In the genomic region with DNA sequence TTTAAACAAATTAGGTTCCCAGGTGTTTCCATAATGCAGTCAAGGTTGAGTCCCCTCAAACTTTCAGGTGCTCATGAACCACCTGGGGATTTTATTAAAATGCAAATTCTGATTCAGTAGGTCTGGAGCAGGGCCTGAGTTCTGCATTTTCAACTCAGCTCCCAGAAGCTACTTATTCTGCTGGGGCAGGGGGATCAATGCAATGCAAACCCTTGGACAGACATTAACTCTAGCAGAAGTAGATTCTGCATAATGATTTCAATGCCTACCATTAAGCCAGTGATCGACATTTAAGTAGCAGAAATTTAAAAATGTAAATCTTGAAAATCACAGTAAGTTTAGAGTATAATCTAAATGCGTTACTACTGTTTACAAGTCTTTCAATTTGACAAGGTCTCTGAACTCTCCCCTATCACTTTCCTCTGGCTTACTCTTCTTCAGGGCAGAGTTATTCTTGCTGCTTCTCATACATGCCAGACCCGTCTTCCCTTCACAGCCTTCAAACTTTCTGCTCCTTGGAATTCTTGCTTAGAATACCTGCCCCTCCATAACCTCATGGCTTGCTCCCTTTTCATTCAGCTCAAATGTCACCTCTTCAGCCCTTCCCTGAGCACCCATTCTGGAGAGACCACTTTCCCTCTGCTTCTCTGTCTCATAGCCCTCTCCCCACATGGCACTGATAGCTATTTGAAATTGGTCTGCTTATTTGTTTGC, we compare ENCODE assay signal across 20 cellular contexts. TPM values are rescaled to one million over a fixed set of nuclear protein-coding genes. Genes with fewer than 3 reads are reported as not detected.
DNase-seq lines count a peak whose midpoint lies in the region; ATAC-seq and TF ChIP-seq lines count a peak whose summit lies in the region.
"Had no signal": no experiment of that assay in that cellular context is flagged by ENCODE, and none has a peak within 500 bp of the region (broad histone marks: within the 10 kb centered on the region; RNA-seq: fewer than 3 reads in every experiment).

No MANE protein-coding gene starts in this region.

- peak overlapping the region; percentile 47 for H3K4me3 ChIP-seq in iPS-20b (ENCODE audit: low read length)
- peak overlapping the region; percentile 41 for H3K4me3 ChIP-seq in neural progenitor cell
- H3K4me3 ChIP-seq: PC-9 had no signal

- H4K5ac ChIP-seq in H9 (ENCODE audit: insufficient read length, low read depth, low read length) = no peak overlapping the region

- peaks cover 47 to 54% of the 10 kb centered on the region in 2 experiments for H3K4me1 Mint-ChIP-seq in H9
- H3K4me1 Mint-ChIP-seq in WTC11 = peaks cover 66% of the 10 kb centered on the region
- peaks cover 38% of the 10 kb centered on the region for H3K4me1 Mint-ChIP-seq in neural progenitor cell
- H3K4me1 Mint-ChIP-seq: CD4-positive, CD25-positive, alpha-beta regulatory T cell had no signal

- H3K9me3 Mint-ChIP-seq in H9 (no peaks in the 10 kb centered on the region), WTC11 (no peaks in the 10 kb centered on the region), neural progenitor cell (no peaks in the 10 kb centered on the region)

- no peak overlapping the region for H2BK12ac ChIP-seq in H9 (ENCODE audit: insufficient read length, low read depth, low read length)

- ATAC-seq in WTC11 = peak; percentile 49
- no peak for ATAC-seq in GM21423 (IDR thresholded peaks at IDR 0.05; ENCODE audit: unreplicated experiment)
- ATAC-seq: Right ventricle myocardium inferior had no signal

- H3K36me3 ChIP-seq in iPS-20b (ENCODE audit: insufficient read depth, low read depth, low read length) = peaks cover 17% of the 10 kb centered on the region
- H3K36me3 ChIP-seq in neural progenitor cell = no peaks in the 10 kb centered on the region

- H3K79me2 ChIP-seq in H9 (ENCODE audit: insufficient read depth, low read length) (peaks cover 3% of the 10 kb centered on the region; the same call in 1 of the 2 replicates), neural progenitor cell (ENCODE audit: low read depth) (no peaks in the 10 kb centered on the region)

- H3K27ac ChIP-seq in H9 (ENCODE audit: insufficient read length, low read depth, low read length) = peak overlapping the region; percentile 96
- peak overlapping the region; percentile 62 for H3K27ac ChIP-seq in iPS-20b (ENCODE audit: low read length)
- peak overlapping the region; percentile 98 for H3K27ac ChIP-seq in neural progenitor cell
- H3K27ac ChIP-seq: PC-9 had no signal

- H3K14ac ChIP-seq in H9 (ENCODE audit: insufficient read depth, low read length) = no peak overlapping the region

- peak overlapping the region; percentile 46 to 75 for H3K4me3 Mint-ChIP-seq in H9
- H3K4me3 Mint-ChIP-seq in WTC11 = peak overlapping the region; percentile 68
- peak overlapping the region; percentile 4 for H3K4me3 Mint-ChIP-seq in neural progenitor cell
- H3K4me3 Mint-ChIP-seq: CD4-positive, CD25-positive, alpha-beta regulatory T cell had no signal

- H3K27me3 Mint-ChIP-seq in H9 (ENCODE audit: low read depth) = no peaks in the 10 kb centered on the region
- H3K27me3 Mint-ChIP-seq in WTC11 (ENCODE audit: low read depth) = no peaks in the 10 kb centered on the region
- H3K27me3 Mint-ChIP-seq in neural progenitor cell (ENCODE audit: insufficient read depth, low read depth) = peaks cover 2% of the 10 kb centered on the region
- H3K27me3 Mint-ChIP-seq: CD4-positive, CD25-positive, alpha-beta regulatory T cell had no signal

- no peak overlapping the region for H2BK120ac ChIP-seq in H9 (ENCODE audit: low read depth, low read length, poor library complexity, severe bottlenecking)

- TF ChIP-seq CTCF in H9 (conservative IDR thresholded peaks at IDR 0.05) (no peak), WTC11 (IDR thresholded peaks at IDR 0.05) (no peak), neural progenitor cell (IDR thresholded peaks at IDR 0.05) (no peak)

- WGBS in H9 (ENCODE audit: extremely low coverage, insufficient read length, low lambda C conversion rate) = no CpG with 5 or more reads among the region's 3 CpGs

- H3K9ac ChIP-seq in H9 (ENCODE audit: extremely low read depth, insufficient read length, low read length) (no peak overlapping the region), iPS-20b (ENCODE audit: low read depth, low read length) (peak overlapping the region; percentile 12; the same call in 1 of the 2 replicates), neural progenitor cell (no peak overlapping the region)
- H3K9ac ChIP-seq: SK-N-SH had no signal

- H3K9me3 ChIP-seq in H9 (ENCODE audit: control insufficient read depth, low read depth, low read length) (no peaks in the 10 kb centered on the region), iPS-20b (ENCODE audit: insufficient read depth, low read depth, low read length) (no peaks in the 10 kb centered on the region), neural progenitor cell (ENCODE audit: low read depth) (no peaks in the 10 kb centered on the region)
- H3K9me3 ChIP-seq: SK-N-SH had no signal

- peaks cover 3% of the 10 kb centered on the region for H3K23me2 ChIP-seq in H9 (ENCODE audit: insufficient read length, low read depth, low read length, poor library complexity, severe bottlenecking)

- H3K4ac ChIP-seq in H9 (ENCODE audit: low read depth, low read length) = no peak overlapping the region

- no peak overlapping the region for H4K91ac ChIP-seq in H9 (ENCODE audit: insufficient read length, low read depth, low read length)

- no peak overlapping the region for H2BK15ac ChIP-seq in H9 (ENCODE audit: low read depth, low read length)

- H3K36me3 Mint-ChIP-seq in H9 (ENCODE audit: insufficient read depth in 1 of 3, low read depth in 3 of 3) (peaks cover 9 to 21% (median 13%) of the 10 kb centered on the region in 3 experiments), WTC11 (peaks cover 36% of the 10 kb centered on the region), neural progenitor cell (peaks cover 2% of the 10 kb centered on the region)
- H3K36me3 Mint-ChIP-seq: CD4-positive, CD25-positive, alpha-beta regulatory T cell had no signal

- H4K20me1 ChIP-seq in H9 (ENCODE audit: control insufficient read depth, insufficient read depth, insufficient read length) = no peaks in the 10 kb centered on the region
- no peaks in the 10 kb centered on the region for H4K20me1 ChIP-seq in neural progenitor cell (ENCODE audit: low read depth)

- no peak overlapping the region for H2BK5ac ChIP-seq in H9 (ENCODE audit: insufficient read length, low read length)

- POLR2A ChIA-PET in WTC11 (lab: Charles Lee) = interaction anchor here (0.9 to 1.8 kb wide), 6 partner anchors 13 to 31 kb away, joined by 3 to 5 read pairs (median 3); no protein-coding TSS in a partner anchor

- H3K4me2 ChIP-seq in H9 (ENCODE audit: insufficient read depth, insufficient read length, low read length) (peak overlapping the region; percentile 49), neural progenitor cell (peak overlapping the region; percentile 87)
- H3K4me2 ChIP-seq: PC-9, SK-N-SH had no signal

- no peak overlapping the region for H3K23ac ChIP-seq in H9 (ENCODE audit: insufficient read length, low read depth, low read length)

- DNase-seq in H9 (no peak), WTC11 (ENCODE audit: low spot score) (no peak), neural progenitor cell (ENCODE audit: low spot score) (no peak), COLO668 (lab: John Stamatoyannopoulos, UW; ENCODE audit: unreplicated experiment) (no peak), NCI-H2196 treated with DMSO at 0.1 percent for 48 hours (lab: John Stamatoyannopoulos, UW; ENCODE audit: unreplicated experiment) (no peak), NCI-H1105 treated with DMSO at 0.1 percent for 48 hours (lab: John Stamatoyannopoulos, UW) (no peak)
- DNase-seq: CD4-positive, CD25-positive, alpha-beta regulatory T cell; DMS79; GDM1; IMR-90; Kasumi-1; NCI-H2029 treated with DMSO at 0.1 percent for 48 hours; NCI-H510A treated with DMSO at 0.1 percent for 48 hours; PC-9; SK-N-SH had no signal

- H2AFZ ChIP-seq in H9 (ENCODE audit: low read length) (no peak overlapping the region), neural progenitor cell (replicated peaks) (no peak overlapping the region)
- H2AFZ ChIP-seq: PC-9 had no signal

- no peak overlapping the region for H3T11ph ChIP-seq in H9 (ENCODE audit: low read length)

- CTCF ChIA-PET in WTC11 (lab: Charles Lee) = interaction anchor here (0.7 to 2.3 kb wide), 7 partner anchors 8 to 42 kb away, joined by 3 to 12 read pairs (median 4); no protein-coding TSS in a partner anchor

- peak overlapping the region; percentile 81 to 98 (median 96) for H3K27ac Mint-ChIP-seq in H9
- peak overlapping the region; percentile 99 for H3K27ac Mint-ChIP-seq in WTC11
- H3K27ac Mint-ChIP-seq in neural progenitor cell = no peak overlapping the region
- H3K27ac Mint-ChIP-seq: CD4-positive, CD25-positive, alpha-beta regulatory T cell had no signal

- H3K18ac ChIP-seq in H9 (ENCODE audit: insufficient read length, low read depth, low read length) = no peak overlapping the region

- H2AK5ac ChIP-seq in H9 (ENCODE audit: insufficient read length, low read length) = no peak overlapping the region

- no peak overlapping the region for H2BK20ac ChIP-seq in H9 (ENCODE audit: low read depth, low read length, poor library complexity, severe bottlenecking)

- H3K4me1 ChIP-seq in H9 (ENCODE audit: insufficient read depth, low read length) = peaks cover 15% of the 10 kb centered on the region
- peaks cover 39% of the 10 kb centered on the region for H3K4me1 ChIP-seq in iPS-20b (ENCODE audit: insufficient read depth, low read length)
- peaks cover 28% of the 10 kb centered on the region for H3K4me1 ChIP-seq in neural progenitor cell

- peaks cover 30% of the 10 kb centered on the region for H3F3A ChIP-seq in neural progenitor cell (ENCODE audit: low read depth)

- no peak overlapping the region for H3K56ac ChIP-seq in H9 (ENCODE audit: insufficient read length, low read depth, low read length)

- H4K8ac ChIP-seq in H9 (replicated peaks; ENCODE audit: insufficient read length, low read depth, low read length) = no peak overlapping the region

- no peaks in the 10 kb centered on the region for H3K79me1 ChIP-seq in H9 (ENCODE audit: insufficient read depth, low read depth, low read length, poor library complexity, severe bottlenecking)

- H3K27me3 ChIP-seq in H9 (ENCODE audit: insufficient read depth, low read length) (no peaks in the 10 kb centered on the region), iPS-20b (ENCODE audit: insufficient read depth, low read length) (no peaks in the 10 kb centered on the region), neural progenitor cell (no peaks in the 10 kb centered on the region)

RNA-seq across cellular contexts. Expression of gene DPPA4, which starts 19.3 kb away (rescaled TPM):
- total RNA-seq in H9 (2021) = 796 and 821 TPM in 2 replicates
- total RNA-seq in WTC11 (2021) = 774 to 901 TPM (median 898 TPM) in 3 replicates
- 187 and 215 TPM in 2 replicates for total RNA-seq in neural progenitor cell (ENCODE audit: low replicate concordance)
- total RNA-seq: A673, IMR-90, PC-9, Right ventricle myocardium inferior had no signal

RNA-seq across cellular contexts. Expression of gene DPPA2, which starts 40.3 kb away (rescaled TPM):
- total RNA-seq in H9 (2021) (3.1 and 3.2 TPM in 2 replicates), WTC11 (2021) (14.9 to 15.8 TPM (median 15.0 TPM) in 3 replicates), neural progenitor cell (ENCODE audit: low replicate concordance) (1.2 and 1.8 TPM in 2 replicates)
- total RNA-seq: A673; CD4-positive, CD25-positive, alpha-beta regulatory T cell; H4; IMR-90; PC-9; Right ventricle myocardium inferior had no signal

Comparison
In these comparisons a context has a peak if more than half of its experiments do, and no peak if none do; other contexts are left out.
1. H3K4me3 Mint-ChIP-seq: peak in every context shown above with its lines; median percentile 68 in WTC11; 60 in H9; 4 in neural progenitor cell.